Comparison of ENCODE assay signal across 8 cellular contexts in genomic region chr11:121112498-121113455, GRCh38. TPM values are rescaled to one million over a fixed set of nuclear protein-coding genes. Genes with fewer than 3 reads are reported as not detected.
DNase-seq lines count a peak whose midpoint lies in the region; ATAC-seq and TF ChIP-seq lines count a peak whose summit lies in the region.

No MANE protein-coding gene starts in this region.

- H3K27ac Mint-ChIP-seq in CD4-positive, alpha-beta memory T cell = no peak overlapping the region
- H3K27ac Mint-ChIP-seq in activated T-helper 2 cell treated with anti-CD3 and anti-CD28 coated beads, Interferon-gamma antibody, Interleukin-2, Interleukin-4, amounts not matched to agents 10 μg/mL and 5 μg/mL and 100 μg/mL, durations not matched to agents 14 hours and 24 hours and 36 hours = no peak overlapping the region

- H3K36me3 ChIP-seq in CD4-positive, alpha-beta memory T cell (ENCODE audit: insufficient read depth, low read length) = no peaks in the 10 kb centered on the region
- no peaks in the 10 kb centered on the region for H3K36me3 ChIP-seq in thoracic aorta

- POLR2A ChIA-PET in CD4-positive, alpha-beta memory T cell (lab: Charles Lee; ENCODE audit: partially characterized antibody) = no interaction called here

- intact Hi-C loops in CD4-positive, alpha-beta memory T cell (cut with micrococcal nuclease) = loop anchor here (2.0 to 10.0 kb wide), 3 partner anchors 178 to 875 kb away; no protein-coding TSS in a partner anchor
- intact Hi-C loops in activated T-helper 2 cell treated with anti-CD3 and anti-CD28 coated beads, Interferon-gamma antibody, Interleukin-2, Interleukin-4, amounts not matched to agents 10 μg/mL and 5 μg/mL and 100 μg/mL, durations not matched to agents 14 hours and 24 hours and 36 hours (cut with micrococcal nuclease) = loop anchor here (10.0 kb wide), 1 partner anchor 178 kb away; no protein-coding TSS in a partner anchor

- peaks cover 4% of the 10 kb centered on the region for H3K27me3 ChIP-seq in CD4-positive, alpha-beta memory T cell (ENCODE audit: insufficient read depth, low read length)
- H3K27me3 ChIP-seq in thoracic aorta (replicated peaks; ENCODE audit: insufficient read depth) = no peaks in the 10 kb centered on the region

- peak; percentile 86 for ATAC-seq in GM21447 (IDR thresholded peaks at IDR 0.05; ENCODE audit: unreplicated experiment)
- no peak for ATAC-seq in thoracic aorta (ENCODE audit: insufficient number of reproducible peaks, low FRiP score, low read depth)

- H3K9me3 ChIP-seq in CD4-positive, alpha-beta memory T cell (ENCODE audit: control insufficient read depth in 1 of 2, low read length in 2 of 2) = no peaks in the 10 kb centered on the region
- no peaks in the 10 kb centered on the region for H3K9me3 ChIP-seq in thoracic aorta

- no peaks in the 10 kb centered on the region for H3K36me3 Mint-ChIP-seq in CD4-positive, alpha-beta memory T cell
- no peaks in the 10 kb centered on the region for H3K36me3 Mint-ChIP-seq in activated T-helper 2 cell treated with anti-CD3 and anti-CD28 coated beads, Interferon-gamma antibody, Interleukin-2, Interleukin-4, amounts not matched to agents 10 μg/mL and 5 μg/mL and 100 μg/mL, durations not matched to agents 14 hours and 24 hours and 36 hours (ENCODE audit: low read depth)

- no peak overlapping the region for H3K4me3 ChIP-seq in CD4-positive, alpha-beta memory T cell (ENCODE audit: low read length in 2 of 2)
- no peak overlapping the region for H3K4me3 ChIP-seq in thoracic aorta

- no peak overlapping the region for H3K4me3 Mint-ChIP-seq in CD4-positive, alpha-beta memory T cell
- no peak overlapping the region for H3K4me3 Mint-ChIP-seq in activated T-helper 2 cell treated with anti-CD3 and anti-CD28 coated beads, Interferon-gamma antibody, Interleukin-2, Interleukin-4, amounts not matched to agents 10 μg/mL and 5 μg/mL and 100 μg/mL, durations not matched to agents 14 hours and 24 hours and 36 hours (ENCODE audit: low read depth)

- H3K4me1 Mint-ChIP-seq in CD4-positive, alpha-beta memory T cell = no peaks in the 10 kb centered on the region
- no peaks in the 10 kb centered on the region for H3K4me1 Mint-ChIP-seq in activated T-helper 2 cell treated with anti-CD3 and anti-CD28 coated beads, Interferon-gamma antibody, Interleukin-2, Interleukin-4, amounts not matched to agents 10 μg/mL and 5 μg/mL and 100 μg/mL, durations not matched to agents 14 hours and 24 hours and 36 hours (ENCODE audit: low read depth)

- no peak overlapping the region for H3K27ac ChIP-seq in CD4-positive, alpha-beta memory T cell (ENCODE audit: low read depth, low read length)
- H3K27ac ChIP-seq in thoracic aorta = no peak overlapping the region

- no peaks in the 10 kb centered on the region for H3K9me3 Mint-ChIP-seq in CD4-positive, alpha-beta memory T cell
- H3K9me3 Mint-ChIP-seq in activated T-helper 2 cell treated with anti-CD3 and anti-CD28 coated beads, Interferon-gamma antibody, Interleukin-2, Interleukin-4, amounts not matched to agents 10 μg/mL and 5 μg/mL and 100 μg/mL, durations not matched to agents 14 hours and 24 hours and 36 hours = no peaks in the 10 kb centered on the region

- peak in 3 of 5 donors; percentile 12 to 15 (median 15) for DNase-seq in CD4-positive, alpha-beta memory T cell
- DNase-seq in NCI-H2029 (lab: John Stamatoyannopoulos, UW) = peak; percentile 60
- DNase-seq in UCSD-AML1 (lab: John Stamatoyannopoulos, UW; ENCODE audit: unreplicated experiment) = peak; percentile 26
- DNase-seq in epidermal melanocyte (ENCODE audit: insufficient read length, low spot score) = peak; percentile 46
- DNase-seq in midbrain (lab: John Stamatoyannopoulos, UW) = peak; percentile 64
- DNase-seq in thoracic aorta (ENCODE audit: low spot score) = peak; percentile 9
- no peak for DNase-seq in activated T-helper 2 cell treated with anti-CD3 and anti-CD28 coated beads, Interferon-gamma antibody, Interleukin-2, Interleukin-4, amounts not matched to agents 10 μg/mL and 5 μg/mL and 100 μg/mL, durations not matched to agents 14 hours and 24 hours and 36 hours (ENCODE audit: low spot score)

- CTCF ChIA-PET in CD4-positive, alpha-beta memory T cell (lab: Charles Lee; ENCODE audit: partially characterized antibody) = no interaction called here

- TF ChIP-seq CTCF in thoracic aorta (IDR thresholded peaks at IDR 0.05) = peak; percentile 45

- peaks cover 3 to 9% of the 10 kb centered on the region in 2 donors for H3K27me3 Mint-ChIP-seq in CD4-positive, alpha-beta memory T cell
- H3K27me3 Mint-ChIP-seq in activated T-helper 2 cell treated with anti-CD3 and anti-CD28 coated beads, Interferon-gamma antibody, Interleukin-2, Interleukin-4, amounts not matched to agents 10 μg/mL and 5 μg/mL and 100 μg/mL, durations not matched to agents 14 hours and 24 hours and 36 hours (ENCODE audit: low read depth) = peaks cover 25% of the 10 kb centered on the region

- no peaks in the 10 kb centered on the region for H3K4me1 ChIP-seq in CD4-positive, alpha-beta memory T cell (ENCODE audit: insufficient read depth, low read length)
- H3K4me1 ChIP-seq in thoracic aorta (ENCODE audit: control insufficient read depth in 1 of 2, low read depth in 2 of 2) = no peaks in the 10 kb centered on the region

RNA-seq across cellular contexts. Expression of gene TECTA, which starts 11.7 kb away (rescaled TPM):
- total RNA-seq in CD4-positive, alpha-beta memory T cell = under 1 TPM; 0.33 to 0.38 TPM
- under 1 TPM in 1 of 2 donors, not detected in 1; 0.07 TPM for polyA plus RNA-seq in CD4-positive, alpha-beta memory T cell
- 1 to 10 TPM in 1 of 2 donors, under 1 TPM in 1; 0.41 to 5.6 TPM for total RNA-seq in thoracic aorta
- 0.09 and 0.46 TPM in 2 replicates for total RNA-seq in activated T-helper 2 cell treated with anti-CD3 and anti-CD28 coated beads, Interferon-gamma antibody, Interleukin-2, Interleukin-4, amounts not matched to agents 10 μg/mL and 5 μg/mL and 100 μg/mL, durations not matched to agents 14 hours and 24 hours and 36 hours
